ENCODE assay signal across 33 cellular contexts in the genomic region with DNA sequence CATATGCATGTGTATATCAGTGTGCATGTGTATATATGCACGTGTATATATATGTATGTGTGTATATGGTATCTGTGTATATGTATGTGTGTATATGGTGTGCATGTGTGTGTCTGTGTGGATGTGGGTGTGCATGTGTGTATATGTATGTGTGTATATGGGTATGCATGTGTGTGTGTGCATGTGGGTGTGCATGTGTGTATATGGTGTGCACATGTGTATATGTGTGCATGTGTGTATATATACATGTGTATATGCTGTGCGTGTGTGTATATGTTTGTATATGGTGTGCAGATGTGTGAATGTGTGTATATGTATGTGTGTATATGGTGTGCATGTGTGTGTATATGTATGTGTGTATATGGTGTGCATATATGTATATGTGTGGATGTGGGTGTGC.
"Had no signal": no experiment of that assay in that cellular context is flagged by ENCODE, and none has a peak within 500 bp of the region (broad histone marks: within the 10 kb centered on the region; RNA-seq: fewer than 3 reads in every experiment).

No MANE protein-coding gene starts in this region.

- H3K4me3 Mint-ChIP-seq: activated B cell treated with CpG ODN at 0.5 μM for 24 hours; activated CD8-positive, alpha-beta T cell treated with anti-CD3 and anti-CD28 coated beads for 36 hours; activated naive CD8-positive, alpha-beta T cell; activated T-cell treated with anti-CD3 and anti-CD28 coated beads, Interleukin-2, amount 50 U/mL, for 4 hours; activated T-helper 17 cell treated with anti-CD3 and anti-CD28 coated beads, Interleukin-2, amount 50 U/mL, for 72 hours; central memory CD8-positive, alpha-beta T cell; dendritic cell treated with granulocyte-macrophage colony-stimulating factor and Interleukin-4, amounts not matched to agents 40 ng/mL and 50 ng/mL, for 4 days; endodermal cell; T-helper 17 cell; T-helper 2 cell treated with Interferon-gamma antibody and Interleukin-4, amounts not matched to agents 5 μg/mL and 100 μg/mL, for 36 hours had no signal

- H3K27ac Mint-ChIP-seq: activated B cell treated with CpG ODN at 0.5 μM for 24 hours; activated CD8-positive, alpha-beta T cell treated with anti-CD3 and anti-CD28 coated beads for 36 hours; activated naive CD8-positive, alpha-beta T cell; activated T-helper 17 cell treated with anti-CD3 and anti-CD28 coated beads, Interleukin-2, amount 50 U/mL, for 72 hours; dendritic cell treated with granulocyte-macrophage colony-stimulating factor and Interleukin-4, amounts not matched to agents 40 ng/mL and 50 ng/mL, for 4 days; endodermal cell; T-helper 17 cell; T-helper 2 cell treated with Interferon-gamma antibody and Interleukin-4, amounts not matched to agents 5 μg/mL and 100 μg/mL, for 36 hours had no signal

- H3K4me1 ChIP-seq: ascending aorta, gastrocnemius medialis had no signal

- H3K36me3 Mint-ChIP-seq: activated naive CD8-positive, alpha-beta T cell had no signal

- DNase-seq: activated B cell treated with CpG ODN at 0.5 μM for 24 hours; activated CD4-positive, alpha-beta T cell treated with anti-CD3 and anti-CD28 coated beads for 48 hours; activated CD4-positive, alpha-beta T cell treated with anti-CD3 and anti-CD28 coated beads, Interleukin-2, amount 50 U/mL, for 1 hour; activated CD4-positive, alpha-beta T cell treated with anti-CD3 and anti-CD28 coated beads, Interleukin-2, amount 50 U/mL, for 48 hours; activated CD8-positive, alpha-beta memory T cell treated with anti-CD3 and anti-CD28 coated beads for 24 hours; activated CD8-positive, alpha-beta T cell treated with anti-CD3 and anti-CD28 coated beads for 36 hours; activated effector memory CD4-positive, alpha-beta T cell treated with Interleukin-2 at 50 U/mL for 16 hours; activated gamma-delta T cell treated with Interleukin-2 at 50 U/mL for 16 hours; activated naive CD4-positive, alpha-beta T cell treated with anti-CD3 and anti-CD28 coated beads, Interleukin-2, amount 50 U/mL, for 16 hours; activated naive CD4-positive, alpha-beta T cell treated with Interleukin-2 at 50 U/mL for 16 hours; activated T-cell treated with anti-CD3 and anti-CD28 coated beads, Interleukin-2, amount 50 U/mL, for 4 hours; brain microvascular endothelial cell; dorsolateral prefrontal cortex; effector memory CD4-positive, alpha-beta T cell; endodermal cell; foreskin fibroblast; gastrocnemius medialis; glutamatergic neuron; heart left ventricle; T-helper 1 cell; T-helper 17 cell; T1000; WERI-Rb-1 had no signal

- H3K27me3 ChIP-seq: ascending aorta, brain microvascular endothelial cell, dorsolateral prefrontal cortex, gastrocnemius medialis had no signal

- H3K27me3 Mint-ChIP-seq: activated CD8-positive, alpha-beta T cell treated with anti-CD3 and anti-CD28 coated beads for 36 hours; activated naive CD8-positive, alpha-beta T cell; activated T-helper 17 cell treated with anti-CD3 and anti-CD28 coated beads, Interleukin-2, amount 50 U/mL, for 72 hours; central memory CD8-positive, alpha-beta T cell; dendritic cell treated with granulocyte-macrophage colony-stimulating factor and Interleukin-4, amounts not matched to agents 40 ng/mL and 50 ng/mL, for 4 days; T-helper 17 cell had no signal

- H3K4me3 ChIP-seq: ascending aorta, coronary artery, dorsolateral prefrontal cortex, gastrocnemius medialis, heart left ventricle had no signal

- H3K27ac ChIP-seq: ascending aorta, brain microvascular endothelial cell, coronary artery, dorsolateral prefrontal cortex, gastrocnemius medialis, heart left ventricle, WERI-Rb-1 had no signal

- H3K4me1 Mint-ChIP-seq: activated B cell treated with CpG ODN at 0.5 μM for 24 hours; activated T-helper 17 cell treated with anti-CD3 and anti-CD28 coated beads, Interleukin-2, amount 50 U/mL, for 72 hours; central memory CD8-positive, alpha-beta T cell; T-helper 17 cell had no signal

- H3K9me3 Mint-ChIP-seq: activated B cell treated with CpG ODN at 0.5 μM for 24 hours; activated T-cell treated with anti-CD3 and anti-CD28 coated beads, Interleukin-2, amount 50 U/mL, for 4 hours; activated T-helper 17 cell treated with anti-CD3 and anti-CD28 coated beads, Interleukin-2, amount 50 U/mL, for 72 hours; dendritic cell treated with granulocyte-macrophage colony-stimulating factor and Interleukin-4, amounts not matched to agents 40 ng/mL and 50 ng/mL, for 4 days had no signal

- H3K36me3 ChIP-seq: ascending aorta, brain microvascular endothelial cell, gastrocnemius medialis, heart left ventricle, WERI-Rb-1 had no signal

- H3K9me3 ChIP-seq: gastrocnemius medialis had no signal

- ATAC-seq: activated CD4-positive, CD25-positive, alpha-beta regulatory T cell treated with anti-CD3 and anti-CD28 coated beads, Interleukin-2, amount 50 U/mL, for 24 hours; activated CD8-positive, alpha-beta T cell treated with anti-CD3 and anti-CD28 coated beads for 36 hours; activated T-cell treated with anti-CD3 and anti-CD28 coated beads, Interleukin-2, amount 50 U/mL, for 4 hours; activated T-helper 17 cell treated with anti-CD3 and anti-CD28 coated beads, Interleukin-2, amount 50 U/mL, for 72 hours; esophagus mucosa; gastrocnemius medialis; heart left ventricle; T-helper 17 cell had no signal

- FAIRE-seq: bronchial epithelial cell had no signal
